Comparison of ENCODE assay signal across 8 cellular contexts in genomic region chr1:84892657-84893618, GRCh38. TPM values are rescaled to one million over a fixed set of nuclear protein-coding genes. Genes with fewer than 3 reads are reported as not detected.
DNase-seq lines count a peak whose midpoint lies in the region; ATAC-seq and TF ChIP-seq lines count a peak whose summit lies in the region.

TSS of gene LPAR3 (minus strand) at chr1:84893206. CDS start at chr1:84866120, 27,086 bp downstream.

- H3K9ac ChIP-seq in HUES48 (ENCODE audit: low read depth, low read length) = peak within 1 kb of the TSS; percentile 63

- peaks cover 24% of the 10 kb centered on the region for H3K4me1 ChIP-seq in HUES48 (ENCODE audit: control insufficient read depth, insufficient read depth, low read length)
- peaks cover 0 to 14% (median 11%) of the 10 kb centered on the region in 4 donors for H3K4me1 ChIP-seq in esophagus muscularis mucosa
- H3K4me1 ChIP-seq in osteoblast (ENCODE audit: insufficient read depth, low read length) = no peaks in the 10 kb centered on the region

- TF ChIP-seq CTCF in AG04449 (IDR thresholded peaks at IDR 0.05; ENCODE audit: insufficient read depth, low read length, missing control alignments) = no peak
- no peak for TF ChIP-seq CTCF in esophagus muscularis mucosa (IDR thresholded peaks at IDR 0.05)
- TF ChIP-seq CTCF in osteoblast (IDR thresholded peaks at IDR 0.05; ENCODE audit: extremely low read depth, low read depth, low read length) = no peak

- peaks cover 28% of the 10 kb centered on the region for H3K27me3 ChIP-seq in HUES48 (ENCODE audit: control insufficient read depth, insufficient read depth, low read length)
- H3K27me3 ChIP-seq in esophagus muscularis mucosa = peaks cover 0 to 45% (median 6%) of the 10 kb centered on the region in 4 donors
- peaks cover 45% of the 10 kb centered on the region for H3K27me3 ChIP-seq in osteoblast (ENCODE audit: insufficient read depth, low read length)

- H3K4me3 ChIP-seq in AG04449 (ENCODE audit: low read depth, low read length) (peak within 1 kb of the TSS; percentile 16), HUES48 (ENCODE audit: low read depth, low read length) (peak within 1 kb of the TSS; percentile 73), esophagus muscularis mucosa (peak within 1 kb of the TSS; percentile 13 to 38 (median 28)), osteoblast (ENCODE audit: insufficient read depth, low read length) (peak within 1 kb of the TSS; percentile 44)

- 4% methylated on average over 16 of the region's 97 CpGs for WGBS in esophagus muscularis mucosa

- no peaks in the 10 kb centered on the region for H4K20me1 ChIP-seq in osteoblast (ENCODE audit: insufficient read depth, low read length)

- ATAC-seq in HG02610 (IDR thresholded peaks at IDR 0.05; ENCODE audit: unreplicated experiment) (no peak), GM19455 (IDR thresholded peaks at IDR 0.05; ENCODE audit: unreplicated experiment) (no peak)

- peak within 1 kb of the TSS; percentile 35 for H2AFZ ChIP-seq in osteoblast (ENCODE audit: low read length)

- H3K79me2 ChIP-seq in osteoblast (ENCODE audit: insufficient read depth, low read length) = no peaks in the 10 kb centered on the region

- no peak for TF ChIP-seq POLR2A in esophagus muscularis mucosa (IDR thresholded peaks at IDR 0.05; ENCODE audit: low read depth)

- POLR2A ChIA-PET in AG04449 (lab: Yijun Ruan, JAX) = no interaction called here

- H3K4me2 ChIP-seq in osteoblast (ENCODE audit: insufficient read depth, low read length) = peak within 1 kb of the TSS; percentile 58

- H3K27ac ChIP-seq in HUES48 (ENCODE audit: low read depth, low read length) (no peak within 1 kb of the TSS), esophagus muscularis mucosa (replicated peaks in 1 of 4) (no peak within 1 kb of the TSS), osteoblast (ENCODE audit: low read depth, low read length) (no peak within 1 kb of the TSS)

- intact Hi-C loops in esophagus muscularis mucosa (cut with DNase I) = no loop called here

- no peak for DNase-seq in AG04449 (ENCODE audit: low read depth, low spot score)
- DNase-seq in activated CD4-positive, alpha-beta T cell treated with anti-CD3 and anti-CD28 coated beads, Interleukin-2, amount 50 U/mL, for 48 hours = peak; percentile 31 to 44
- peak; percentile 57 for DNase-seq in esophagus muscularis mucosa (ENCODE audit: extremely low spot score)
- peak; percentile 69 for DNase-seq in osteoblast (ENCODE audit: insufficient read length, low spot score, missing footprints)
- DNase-seq in OCI-M1 (lab: John Stamatoyannopoulos, UW) = no peak

- peaks cover 10% of the 10 kb centered on the region; the same call in 1 of the 2 replicates for H3K36me3 ChIP-seq in HUES48 (ENCODE audit: control insufficient read depth, insufficient read depth, low read length)
- no peaks in the 10 kb centered on the region for H3K36me3 ChIP-seq in esophagus muscularis mucosa
- no peaks in the 10 kb centered on the region for H3K36me3 ChIP-seq in osteoblast (ENCODE audit: insufficient read depth, low read length)

- no peak for TF ChIP-seq EP300 in esophagus muscularis mucosa (IDR thresholded peaks at IDR 0.05)

- CTCF ChIA-PET in AG04449 (lab: Yijun Ruan, JAX) = interaction anchor here (1.3 kb wide), 1 partner anchor 15 kb away, joined by 4 read pairs; no protein-coding TSS in a partner anchor

- H3K9me3 ChIP-seq in HUES48 (ENCODE audit: control insufficient read depth, insufficient read depth, low read length) = no peaks in the 10 kb centered on the region
- no peaks in the 10 kb centered on the region for H3K9me3 ChIP-seq in esophagus muscularis mucosa
- H3K9me3 ChIP-seq in osteoblast (ENCODE audit: low read depth, low read length) = no peaks in the 10 kb centered on the region

RNA-seq across cellular contexts. Expression of gene LPAR3, which starts in this region (rescaled TPM):
- total RNA-seq in esophagus muscularis mucosa = under 1 TPM in 2 of 4 donors, not detected in 2; 0.19 to 0.33 TPM
- 0.29 TPM in 1 of 2 replicates, not detected in the other for total RNA-seq in osteoblast

Comparison
In these comparisons a context has a peak if more than half of its experiments do, and no peak if none do; other contexts are left out.
1. Peak in DNase-seq and H3K4me3 ChIP-seq in esophagus muscularis mucosa; RNA of the gene not detected or under 1 TPM.
2. Peak in DNase-seq, H3K4me3 ChIP-seq and H3K4me2 ChIP-seq in osteoblast; RNA of the gene not detected or under 1 TPM.
3. DNase-seq: peak in activated CD4-positive, alpha-beta T cell treated with anti-CD3 and anti-CD28 coated beads, Interleukin-2, amount 50 U/mL, for 48 hours (2 of 2); none in AG04449 (single experiment) and OCI-M1 (single experiment).
4. H3K4me3 ChIP-seq: peak in every context shown above with its lines; median percentile 73 in HUES48; 44 in osteoblast; 28 in esophagus muscularis mucosa; 16 in AG04449.